ENCODE assay signal across 14 cellular contexts in genomic region chr11:76025068-76025467, GRCh38.
A peak's percentile ranks its signal among the peaks of the same experiment; 100 is the strongest.
DNase-seq lines count a peak whose midpoint lies in the region; ATAC-seq and TF ChIP-seq lines count a peak whose summit lies in the region.
"Had no signal": no experiment of that assay in that cellular context is flagged by ENCODE, and none has a peak within 500 bp of the region (broad histone marks: within the 10 kb centered on the region; RNA-seq: fewer than 3 reads in every experiment).

No MANE protein-coding gene starts in this region.

- no peak for ATAC-seq in GM19328 (IDR thresholded peaks at IDR 0.05; ENCODE audit: unreplicated experiment)
- ATAC-seq: body of pancreas, left lobe of liver had no signal

- peaks cover 11% of the 10 kb centered on the region for H3K36me3 Mint-ChIP-seq in chondrocyte (ENCODE audit: low read depth)

- peaks cover 12% of the 10 kb centered on the region for H3K9me3 Mint-ChIP-seq in chondrocyte (ENCODE audit: low read depth)

- H3K27ac Mint-ChIP-seq in chondrocyte (ENCODE audit: unreplicated experiment), result peak overlapping the region; percentile 82

- H3K4me1 Mint-ChIP-seq in chondrocyte (ENCODE audit: low read depth), result peaks cover 73% of the 10 kb centered on the region

- no peak overlapping the region for H3K4me3 Mint-ChIP-seq in chondrocyte (ENCODE audit: unreplicated experiment)

- DNase-seq in Caki2 (ENCODE audit: low read depth) (peak; percentile 27), HS-5 (ENCODE audit: low read depth) (peak; percentile 41), chondrocyte (ENCODE audit: low spot score) (no peak), non-pigmented ciliary epithelial cell (ENCODE audit: low read depth) (peak; percentile 93), GM10266 (ENCODE audit: extremely low spot score) (no peak), Kasumi-1 (lab: John Stamatoyannopoulos, UW) (no peak), NCI-H1417 (lab: John Stamatoyannopoulos, UW) (no peak)
- DNase-seq: body of pancreas, foreskin melanocyte, NCI-H2107, Peyer's patch, tibial artery had no signal

- TF ChIP-seq CTCF in chondrocyte (IDR thresholded peaks at IDR 0.05), result peak; percentile 12
- no peak for TF ChIP-seq CTCF in GM10266 (IDR thresholded peaks at IDR 0.05; ENCODE audit: control insufficient read depth, insufficient read depth, low read depth, missing control alignments)

- no peaks in the 10 kb centered on the region for H3K27me3 Mint-ChIP-seq in chondrocyte (ENCODE audit: low read depth)

- in situ Hi-C loops in Caki2 (cut with HindIII; ENCODE audit: low pct_unique_long_range_greater_than_20kb, low sequenced_read_pairs), result no loop called here

Comparison
In these comparisons a context has a peak if more than half of its experiments do, and no peak if none do; other contexts are left out.
1. DNase-seq: peak in Caki2 (single experiment), HS-5 (single experiment) and non-pigmented ciliary epithelial cell (single experiment); none in chondrocyte (single experiment), GM10266 (single experiment), Kasumi-1 (0 of 2) and NCI-H1417 (0 of 3).